In genomic region chr6:106797186-106797585, GRCh38 we compare ENCODE assay signal across 22 cellular contexts.
"Had no signal": no experiment of that assay in that cellular context is flagged by ENCODE, and none has a peak within 500 bp of the region (broad histone marks: within the 10 kb centered on the region; RNA-seq: fewer than 3 reads in every experiment).

No MANE protein-coding gene starts in this region.

- H3K27me3 ChIP-seq: neutrophil, pancreas, sigmoid colon, spleen had no signal

- H3K4me1 ChIP-seq: left ventricle myocardium inferior, sigmoid colon, spleen had no signal

- ATAC-seq: activated naive CD4-positive, alpha-beta T cell treated with anti-CD3 and anti-CD28 coated beads, Interleukin-2, amount 50 U/mL, for 72 hours; naive thymus-derived CD8-positive, alpha-beta T cell; pancreas; stimulated activated memory B cell treated with anti-CD40 and anti-IgM and Interleukin-4, amounts not matched to agents 10 μg/mL and 1 μg/mL and 100 μg/mL, for 72 hours had no signal

- H3K27ac ChIP-seq: dorsolateral prefrontal cortex, left ventricle myocardium inferior, neutrophil, sigmoid colon, spleen, thoracic aorta, WERI-Rb-1 had no signal

- H3K27me3 Mint-ChIP-seq: memory B cell; stimulated activated memory B cell treated with anti-CD40 and anti-IgM and Interleukin-4, amounts not matched to agents 10 μg/mL and 1 μg/mL and 100 μg/mL, for 72 hours had no signal

- FAIRE-seq: colon, kidney, pancreas had no signal

- H3K4me3 Mint-ChIP-seq: memory B cell; naive thymus-derived CD8-positive, alpha-beta T cell; stimulated activated memory B cell treated with anti-CD40 and anti-IgM and Interleukin-4, amounts not matched to agents 10 μg/mL and 1 μg/mL and 100 μg/mL, for 72 hours had no signal

- H3K27ac Mint-ChIP-seq: activated naive CD4-positive, alpha-beta T cell treated with anti-CD3 and anti-CD28 coated beads, Interleukin-2, amount 50 U/mL, for 72 hours; memory B cell; naive thymus-derived CD8-positive, alpha-beta T cell; stimulated activated memory B cell treated with anti-CD40 and anti-IgM and Interleukin-4, amounts not matched to agents 10 μg/mL and 1 μg/mL and 100 μg/mL, for 72 hours had no signal

- DNase-seq: activated CD4-positive, alpha-beta T cell treated with anti-CD3 and anti-CD28 coated beads for 1 hour; activated CD4-positive, alpha-beta T cell treated with anti-CD3 and anti-CD28 coated beads, Interleukin-2, amount 50 U/mL, for 4 hours; activated gamma-delta T cell; dorsolateral prefrontal cortex; foreskin melanocyte; glutamatergic neuron; hypothalamus; kidney; left ventricle myocardium inferior; naive thymus-derived CD8-positive, alpha-beta T cell; pancreas; sigmoid colon; spleen; stimulated activated CD4-positive, alpha-beta T cell treated with anti-CD3 and anti-CD28 coated beads, Interleukin-4, amount 100 ng/mL, for 4 hours; SW 1271; WERI-Rb-1 had no signal

- H3K36me3 ChIP-seq: left ventricle myocardium inferior, neutrophil, pancreas, sigmoid colon, spleen, thoracic aorta, WERI-Rb-1 had no signal

- H3K4me3 ChIP-seq: dorsolateral prefrontal cortex, left ventricle myocardium inferior, pancreas, sigmoid colon, spleen, thoracic aorta had no signal

- H3K36me3 Mint-ChIP-seq: activated naive CD4-positive, alpha-beta T cell treated with anti-CD3 and anti-CD28 coated beads, Interleukin-2, amount 50 U/mL, for 72 hours; memory B cell; naive thymus-derived CD8-positive, alpha-beta T cell; stimulated activated memory B cell treated with anti-CD40 and anti-IgM and Interleukin-4, amounts not matched to agents 10 μg/mL and 1 μg/mL and 100 μg/mL, for 72 hours had no signal

- H3K9me3 Mint-ChIP-seq: activated naive CD4-positive, alpha-beta T cell treated with anti-CD3 and anti-CD28 coated beads, Interleukin-2, amount 50 U/mL, for 72 hours; memory B cell; naive thymus-derived CD8-positive, alpha-beta T cell; stimulated activated memory B cell treated with anti-CD40 and anti-IgM and Interleukin-4, amounts not matched to agents 10 μg/mL and 1 μg/mL and 100 μg/mL, for 72 hours had no signal

- H3K9me3 ChIP-seq: left ventricle myocardium inferior, neutrophil, pancreas, sigmoid colon, spleen, thoracic aorta had no signal
